In genomic region chr9:104539275-104539674, GRCh38 we compare ENCODE assay signal across 1 cellular context.
TF ChIP-seq lines count a peak whose summit lies in the region.

No MANE protein-coding gene starts in this region.

TF ChIP-seq in HepG2, 621 proteins besides CTCF, POLR2A, EP300 and RAD21:
- TF ChIP-seq HNRNPK (IDR thresholded peaks at IDR 0.05; ENCODE audit: low read depth, low read length, poor library complexity, severe bottlenecking) (peak; percentile 94), SP5 (CRISPR knock-in tag; IDR thresholded peaks at IDR 0.05; ENCODE audit: borderline replicate concordance, low read depth) (no peak), ZNF746 (CRISPR knock-in tag; IDR thresholded peaks at IDR 0.05) (no peak), PCBP2 (optimal IDR thresholded peaks at IDR 0.05; ENCODE audit: low read depth, low read length, poor library complexity, severe bottlenecking) (peak; percentile 72)
